25 cellular contexts compared by ENCODE assay signal in the genomic region with DNA sequence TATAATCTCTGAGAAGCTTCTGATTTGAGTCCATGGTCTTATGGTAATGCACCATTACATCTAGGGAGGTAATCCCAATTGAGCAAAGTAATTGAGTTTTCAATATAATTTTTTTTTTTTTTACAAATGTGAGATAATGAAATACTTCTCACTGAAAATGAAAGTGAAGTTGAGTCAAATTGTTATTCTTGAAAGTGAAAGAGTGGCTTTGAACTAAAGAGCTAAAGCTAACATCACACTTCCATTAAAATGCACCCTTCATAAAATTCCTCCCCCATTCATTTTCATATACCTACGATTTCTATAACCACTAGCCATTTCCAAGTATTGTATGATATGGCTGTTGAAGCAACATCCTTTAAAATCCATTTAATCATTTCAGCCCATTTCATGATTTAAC.
"Had no signal": no experiment of that assay in that cellular context is flagged by ENCODE, and none has a peak within 500 bp of the region (broad histone marks: within the 10 kb centered on the region; RNA-seq: fewer than 3 reads in every experiment).

No MANE protein-coding gene starts in this region.

- ATAC-seq: activated CD4-positive, alpha-beta T cell treated with anti-CD3 and anti-CD28 coated beads for 36 hours; activated CD8-positive, alpha-beta memory T cell treated with anti-CD3 and anti-CD28 coated beads, Interleukin-2, amount 10 ng/mL, durations not matched to agents 7 days and 5 days; activated CD8-positive, alpha-beta T cell treated with anti-CD3 and anti-CD28 coated beads, Interleukin-2, amount 10 ng/mL, durations not matched to agents 7 days and 5 days; activated naive CD4-positive, alpha-beta T cell treated with anti-CD3 and anti-CD28 coated beads, Interleukin-2, amount 50 U/mL, for 72 hours; activated T-cell treated with anti-CD3 and anti-CD28 coated beads, Interleukin-2, amount 50 U/mL, for 72 hours; foreskin keratinocyte; heart left ventricle; left lobe of liver; lower lobe of right lung; natural killer cell treated with Interleukin-12 subunit alpha and Interleukin-12 subunit beta and Interleukin-15 and Interleukin-18, amount 100 ng/mL, for 72 hours; right cardiac atrium; stimulated activated naive B cell treated with anti-CD40 and anti-IgM and Interleukin-4, amounts not matched to agents 10 μg/mL and 1 μg/mL and 100 μg/mL, for 72 hours had no signal

- H3K4me3 ChIP-seq: esophagus muscularis mucosa, heart left ventricle, lower lobe of right lung, stomach, thyroid gland, upper lobe of left lung had no signal

- H3K27me3 ChIP-seq: esophagus muscularis mucosa, foreskin keratinocyte, stomach, thyroid gland, upper lobe of left lung had no signal

- H3K27me3 Mint-ChIP-seq: activated CD4-positive, alpha-beta T cell treated with anti-CD3 and anti-CD28 coated beads for 36 hours; activated CD8-positive, alpha-beta memory T cell treated with anti-CD3 and anti-CD28 coated beads, Interleukin-2, amount 10 ng/mL, durations not matched to agents 7 days and 5 days; central memory CD8-positive, alpha-beta T cell; dendritic cell treated with granulocyte-macrophage colony-stimulating factor and Interleukin-4, amounts not matched to agents 40 ng/mL and 50 ng/mL, for 4 days; natural killer cell treated with Interleukin-12 subunit alpha and Interleukin-12 subunit beta and Interleukin-15 and Interleukin-18, amount 100 ng/mL, for 72 hours; stimulated activated naive B cell treated with anti-CD40 and anti-IgM and Interleukin-4, amounts not matched to agents 10 μg/mL and 1 μg/mL and 100 μg/mL, for 72 hours had no signal

- H3K27ac Mint-ChIP-seq: activated CD4-positive, alpha-beta T cell treated with anti-CD3 and anti-CD28 coated beads for 36 hours; activated CD8-positive, alpha-beta memory T cell treated with anti-CD3 and anti-CD28 coated beads, Interleukin-2, amount 10 ng/mL, durations not matched to agents 7 days and 5 days; activated CD8-positive, alpha-beta T cell treated with anti-CD3 and anti-CD28 coated beads, Interleukin-2, amount 10 ng/mL, durations not matched to agents 7 days and 5 days; activated naive CD4-positive, alpha-beta T cell treated with anti-CD3 and anti-CD28 coated beads, Interleukin-2, amount 50 U/mL, for 72 hours; activated T-cell treated with anti-CD3 and anti-CD28 coated beads, Interleukin-2, amount 50 U/mL, for 72 hours; dendritic cell treated with granulocyte-macrophage colony-stimulating factor and Interleukin-4, amounts not matched to agents 40 ng/mL and 50 ng/mL, for 4 days; immature natural killer cell; natural killer cell treated with Interleukin-12 subunit alpha and Interleukin-12 subunit beta and Interleukin-15 and Interleukin-18, amount 100 ng/mL, for 72 hours; stimulated activated naive B cell treated with anti-CD40 and anti-IgM and Interleukin-4, amounts not matched to agents 10 μg/mL and 1 μg/mL and 100 μg/mL, for 72 hours had no signal

- H3K9me3 ChIP-seq: esophagus muscularis mucosa, heart left ventricle, lower lobe of right lung, stomach, thyroid gland, upper lobe of left lung had no signal

- H3K27ac ChIP-seq: esophagus muscularis mucosa, foreskin keratinocyte, heart left ventricle, lower lobe of right lung, stomach, thyroid gland, upper lobe of left lung had no signal

- DNase-seq: activated CD4-positive, alpha-beta T cell treated with anti-CD3 and anti-CD28 coated beads for 36 hours; activated CD4-positive, CD25-positive, alpha-beta regulatory T cell; activated CD8-positive, alpha-beta memory T cell treated with anti-CD3 and anti-CD28 coated beads, Interleukin-2, amount 10 ng/mL, durations not matched to agents 7 days and 5 days; activated CD8-positive, alpha-beta T cell treated with anti-CD3 and anti-CD28 coated beads, Interleukin-2, amount 10 ng/mL, durations not matched to agents 7 days and 5 days; activated naive CD4-positive, alpha-beta T cell; activated T-cell treated with anti-CD3 and anti-CD28 coated beads, Interleukin-2, amount 50 U/mL, for 72 hours; foreskin keratinocyte; heart left ventricle; immature natural killer cell; lower lobe of right lung; mesenchymal stem cell; posterior cingulate gyrus; right cardiac atrium; stimulated activated CD4-positive, alpha-beta T cell treated with anti-CD3 and anti-CD28 coated beads, Interleukin-15, amount 100 ng/mL, for 24 hours; stimulated activated CD4-positive, alpha-beta T cell treated with anti-CD3 and anti-CD28 coated beads, Interleukin-2, amount 100 ng/mL, for 24 hours; stimulated activated naive B cell treated with anti-CD40 and anti-IgM and Interleukin-4, amounts not matched to agents 10 μg/mL and 1 μg/mL and 100 μg/mL, for 72 hours; stomach; thyroid gland; upper lobe of left lung had no signal

- H3K36me3 ChIP-seq: esophagus muscularis mucosa, heart left ventricle, lower lobe of right lung, stomach, thyroid gland, upper lobe of left lung had no signal

- H3K4me3 Mint-ChIP-seq: activated CD4-positive, alpha-beta T cell treated with anti-CD3 and anti-CD28 coated beads for 36 hours; activated CD8-positive, alpha-beta memory T cell treated with anti-CD3 and anti-CD28 coated beads, Interleukin-2, amount 10 ng/mL, durations not matched to agents 7 days and 5 days; activated CD8-positive, alpha-beta T cell treated with anti-CD3 and anti-CD28 coated beads, Interleukin-2, amount 10 ng/mL, durations not matched to agents 7 days and 5 days; activated T-cell treated with anti-CD3 and anti-CD28 coated beads, Interleukin-2, amount 50 U/mL, for 72 hours; central memory CD8-positive, alpha-beta T cell; dendritic cell treated with granulocyte-macrophage colony-stimulating factor and Interleukin-4, amounts not matched to agents 40 ng/mL and 50 ng/mL, for 4 days; immature natural killer cell; natural killer cell treated with Interleukin-12 subunit alpha and Interleukin-12 subunit beta and Interleukin-15 and Interleukin-18, amount 100 ng/mL, for 72 hours; stimulated activated naive B cell treated with anti-CD40 and anti-IgM and Interleukin-4, amounts not matched to agents 10 μg/mL and 1 μg/mL and 100 μg/mL, for 72 hours had no signal

- H3K4me1 Mint-ChIP-seq: activated CD4-positive, alpha-beta T cell treated with anti-CD3 and anti-CD28 coated beads for 36 hours; activated CD8-positive, alpha-beta memory T cell treated with anti-CD3 and anti-CD28 coated beads, Interleukin-2, amount 10 ng/mL, durations not matched to agents 7 days and 5 days; central memory CD8-positive, alpha-beta T cell; immature natural killer cell; stimulated activated naive B cell treated with anti-CD40 and anti-IgM and Interleukin-4, amounts not matched to agents 10 μg/mL and 1 μg/mL and 100 μg/mL, for 72 hours had no signal

- H3K36me3 Mint-ChIP-seq: activated CD8-positive, alpha-beta memory T cell treated with anti-CD3 and anti-CD28 coated beads, Interleukin-2, amount 10 ng/mL, durations not matched to agents 7 days and 5 days; immature natural killer cell; stimulated activated naive B cell treated with anti-CD40 and anti-IgM and Interleukin-4, amounts not matched to agents 10 μg/mL and 1 μg/mL and 100 μg/mL, for 72 hours had no signal

- H3K4me1 ChIP-seq: esophagus muscularis mucosa, foreskin keratinocyte, heart left ventricle, lower lobe of right lung, stomach, thyroid gland, upper lobe of left lung had no signal
